Comparison of ENCODE assay signal across 8 cellular contexts in the genomic region with DNA sequence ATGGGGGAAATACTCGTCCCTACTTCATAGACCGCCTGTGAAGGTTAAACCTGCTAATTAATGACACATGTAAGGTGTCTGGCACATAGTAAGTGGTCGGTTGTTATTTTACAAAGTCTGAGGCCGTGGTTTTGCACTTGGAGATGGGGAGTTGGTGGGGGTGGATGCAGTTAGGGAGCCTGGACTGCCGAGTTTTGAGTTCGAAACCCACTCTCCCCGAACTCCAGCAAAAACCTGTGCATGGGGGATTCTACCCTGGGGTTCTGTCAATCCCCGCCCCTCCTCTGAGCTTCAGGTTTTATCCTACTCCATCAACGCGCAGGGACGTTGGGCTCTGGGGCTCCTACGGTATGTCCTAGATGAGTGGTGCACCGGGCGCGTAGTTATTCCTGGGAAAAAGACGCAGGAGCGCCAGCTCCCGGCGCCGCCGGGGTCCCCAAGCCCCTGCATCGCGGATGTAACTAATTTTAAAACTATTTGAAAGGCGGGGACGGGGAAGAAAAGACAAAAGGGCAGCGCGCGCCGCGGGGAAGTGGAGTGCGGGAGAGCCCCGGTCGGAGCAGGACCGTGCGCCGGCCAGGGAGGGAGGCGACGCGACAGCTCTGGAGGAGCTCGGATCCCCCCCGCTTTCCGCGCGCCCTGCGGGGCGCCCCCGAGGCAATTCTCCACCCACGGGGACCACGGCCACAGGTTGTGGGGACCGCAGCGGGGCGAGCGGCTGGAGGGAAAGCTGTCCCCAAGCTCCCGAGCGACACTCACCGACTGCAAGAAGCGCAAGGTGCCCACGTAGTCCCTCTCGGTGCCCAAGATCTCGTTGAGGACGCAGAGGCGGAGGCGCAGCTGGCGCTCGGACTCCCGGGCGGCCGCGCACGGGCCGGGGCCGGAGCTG. TPM values are rescaled to one million over a fixed set of nuclear protein-coding genes. Genes with fewer than 3 reads are reported as not detected.
DNase-seq lines count a peak whose midpoint lies in the region; ATAC-seq and TF ChIP-seq lines count a peak whose summit lies in the region.

No MANE protein-coding gene starts in this region.

- TF ChIP-seq CTCF in HL-60 (IDR thresholded peaks at IDR 0.05; ENCODE audit: insufficient read depth, low read length) (no peak), fibroblast of lung (conservative IDR thresholded peaks at IDR 0.05 in 1 of 2, IDR thresholded peaks at IDR 0.05 in 1 of 2; ENCODE audit: low read depth in 1 of 2, low read length in 2 of 2) (no peak), neutrophil (IDR thresholded peaks at IDR 0.05) (no peak)

- peak overlapping the region; percentile 45 for H2AFZ ChIP-seq in fibroblast of lung (ENCODE audit: low read length)

- H3K27me3 Mint-ChIP-seq in activated CD4-positive, alpha-beta T cell treated with anti-CD3 and anti-CD28 coated beads, Interleukin-2, amount 10 ng/mL, durations not matched to agents 7 days and 5 days = peaks cover 24% of the 10 kb centered on the region

- H3K9me3 ChIP-seq in BLaER1 (no peaks in the 10 kb centered on the region), fibroblast of lung (ENCODE audit: control insufficient read depth, insufficient read depth, low read depth, low read length) (no peaks in the 10 kb centered on the region), neutrophil (no peaks in the 10 kb centered on the region)

- peak in 1 of 2 experiments; percentile 35 for DNase-seq in HL-60 (ENCODE audit: low read depth in 1 of 2, low spot score in 1 of 2)
- DNase-seq in activated CD4-positive, alpha-beta T cell treated with anti-CD3 and anti-CD28 coated beads, Interleukin-2, amount 10 ng/mL, durations not matched to agents 7 days and 5 days = peak; percentile 24
- peak; percentile 28 to 39 for DNase-seq in fibroblast of lung (ENCODE audit: low read depth in 2 of 2)
- no peak for DNase-seq in COR-L47 (lab: John Stamatoyannopoulos, UW)
- DNase-seq in NCI-H1436 (lab: John Stamatoyannopoulos, UW) = no peak

- H3K4me1 ChIP-seq in BLaER1 (peaks cover 57% of the 10 kb centered on the region), fibroblast of lung (ENCODE audit: control insufficient read depth, extremely low read depth, insufficient read depth, low read length) (peaks cover 5% of the 10 kb centered on the region), neutrophil (ENCODE audit: control insufficient read depth in 1 of 2, insufficient read depth in 1 of 2, low read depth in 1 of 2, low read length in 1 of 2) (peaks cover 55 to 67% of the 10 kb centered on the region in 2 experiments)

- ATAC-seq in GM19035 (IDR thresholded peaks at IDR 0.05; ENCODE audit: unreplicated experiment) = peak; percentile 31

- H3K27me3 ChIP-seq in BLaER1 (peaks cover 46% of the 10 kb centered on the region), HL-60 (ENCODE audit: insufficient read depth, poor library complexity, severe bottlenecking) (no peaks in the 10 kb centered on the region), fibroblast of lung (ENCODE audit: control insufficient read depth, insufficient read depth, low read length) (no peaks in the 10 kb centered on the region), neutrophil (no peaks in the 10 kb centered on the region)

- peak overlapping the region; percentile 79 for H3K4me3 ChIP-seq in BLaER1
- H3K4me3 ChIP-seq in HL-60 (replicated peaks; ENCODE audit: insufficient read depth, low read length) = peak overlapping the region; percentile 58
- peak overlapping the region; percentile 39 to 65 (median 55) for H3K4me3 ChIP-seq in fibroblast of lung (replicated peaks in 1 of 4; ENCODE audit: control extremely low read depth in 1 of 4, insufficient read depth in 1 of 4, low read depth in 3 of 4, low read length in 4 of 4)
- peak overlapping the region; percentile 94 to 99 for H3K4me3 ChIP-seq in neutrophil (ENCODE audit: low read depth in 1 of 2, low read length in 1 of 2)

- H3K9me3 Mint-ChIP-seq in activated CD4-positive, alpha-beta T cell treated with anti-CD3 and anti-CD28 coated beads, Interleukin-2, amount 10 ng/mL, durations not matched to agents 7 days and 5 days = no peaks in the 10 kb centered on the region

- peaks cover 38% of the 10 kb centered on the region for H3K36me3 Mint-ChIP-seq in activated CD4-positive, alpha-beta T cell treated with anti-CD3 and anti-CD28 coated beads, Interleukin-2, amount 10 ng/mL, durations not matched to agents 7 days and 5 days (ENCODE audit: low read depth)

- CTCF ChIA-PET in activated CD4-positive, alpha-beta T cell treated with anti-CD3 and anti-CD28 coated beads, Interleukin-2, amount 10 ng/mL, durations not matched to agents 7 days and 5 days (lab: Charles Lee) = interaction anchor here (1.3 to 2.4 kb wide), 2 partner anchors 39 to 170 kb away, joined by 7 to 8 read pairs; no protein-coding TSS in a partner anchor

- H3K4me2 ChIP-seq in BLaER1 (peak overlapping the region; percentile 98), fibroblast of lung (ENCODE audit: extremely low read depth, insufficient read depth, low read length) (peak overlapping the region; percentile 83)

- H3K4me3 Mint-ChIP-seq in activated CD4-positive, alpha-beta T cell treated with anti-CD3 and anti-CD28 coated beads, Interleukin-2, amount 10 ng/mL, durations not matched to agents 7 days and 5 days = peak overlapping the region; percentile 98

- peak overlapping the region; percentile 87 for H3K27ac Mint-ChIP-seq in activated CD4-positive, alpha-beta T cell treated with anti-CD3 and anti-CD28 coated beads, Interleukin-2, amount 10 ng/mL, durations not matched to agents 7 days and 5 days

- H4K20me1 ChIP-seq in BLaER1 (peaks cover 24% of the 10 kb centered on the region), fibroblast of lung (ENCODE audit: control insufficient read depth, extremely low read depth, insufficient read depth, low read length) (no peaks in the 10 kb centered on the region)

- H3K79me2 ChIP-seq in fibroblast of lung (ENCODE audit: control insufficient read depth, insufficient read depth, low read length) = no peaks in the 10 kb centered on the region

- H3K27ac ChIP-seq in BLaER1 (peak overlapping the region; percentile 26; the same call in 1 of the 2 replicates), HL-60 (replicated peaks) (peak overlapping the region; percentile 90), fibroblast of lung (ENCODE audit: insufficient read depth, low read length) (no peak overlapping the region), neutrophil (peak overlapping the region; percentile 99)

- POLR2A ChIA-PET in activated CD4-positive, alpha-beta T cell treated with anti-CD3 and anti-CD28 coated beads, Interleukin-2, amount 10 ng/mL, durations not matched to agents 7 days and 5 days (lab: Charles Lee) = no interaction called here

- peaks cover 51% of the 10 kb centered on the region for H3K4me1 Mint-ChIP-seq in activated CD4-positive, alpha-beta T cell treated with anti-CD3 and anti-CD28 coated beads, Interleukin-2, amount 10 ng/mL, durations not matched to agents 7 days and 5 days

- peak overlapping the region; percentile 73 for H3K9ac ChIP-seq in BLaER1
- no peak overlapping the region for H3K9ac ChIP-seq in fibroblast of lung (ENCODE audit: insufficient read depth, low read length)

- H3K36me3 ChIP-seq in BLaER1 (no peaks in the 10 kb centered on the region), fibroblast of lung (ENCODE audit: control insufficient read depth, insufficient read depth, low read length) (no peaks in the 10 kb centered on the region), neutrophil (peaks cover 23% of the 10 kb centered on the region)

RNA-seq across cellular contexts. Expression of a gene that starts 0.7 kb away (rescaled TPM):
- 10 to 100 TPM; 81.0 to 86.1 TPM for total RNA-seq in activated CD4-positive, alpha-beta T cell treated with anti-CD3 and anti-CD28 coated beads, Interleukin-2, amount 10 ng/mL, durations not matched to agents 7 days and 5 days
- 3.1 and 3.9 TPM in 2 replicates for total RNA-seq in fibroblast of lung
- 1.0 and 2.9 TPM in 2 replicates for polyA plus RNA-seq in fibroblast of lung
- polyA plus RNA-seq in fibroblast of lung (2012) = 1.6 and 4.3 TPM in 2 replicates
- 3.5 and 12.1 TPM in 2 replicates for polyA minus RNA-seq in fibroblast of lung (ENCODE audit: low replicate concordance)

Comparison
In these comparisons a context has a peak if more than half of its experiments do, and no peak if none do; other contexts are left out.
1. DNase-seq: peak in activated CD4-positive, alpha-beta T cell treated with anti-CD3 and anti-CD28 coated beads, Interleukin-2, amount 10 ng/mL, durations not matched to agents 7 days and 5 days (single experiment) and fibroblast of lung (2 of 2); none in COR-L47 (single experiment) and NCI-H1436 (single experiment).
2. RNA of a gene that starts 0.7 kb away (total RNA-seq): 81.0 to 86.1 TPM in activated CD4-positive, alpha-beta T cell treated with anti-CD3 and anti-CD28 coated beads, Interleukin-2, amount 10 ng/mL, durations not matched to agents 7 days and 5 days; 3.1 to 3.9 TPM in fibroblast of lung; every median in the first group is over 10 times any median in the second.
3. Peak in every context shown above with its lines, with median percentiles within 50 percentile points of each other: H3K4me3 ChIP-seq.